In genomic region chr4:85175190-85175589, GRCh38 we compare ENCODE assay signal across 18 cellular contexts.
"Had no signal": no experiment of that assay in that cellular context is flagged by ENCODE, and none has a peak within 500 bp of the region (broad histone marks: within the 10 kb centered on the region; RNA-seq: fewer than 3 reads in every experiment).

No MANE protein-coding gene starts in this region.

- H3K4me3 ChIP-seq: neural progenitor cell, ovary, pancreas, prostate gland, psoas muscle, right atrium auricular region, right lobe of liver, sigmoid colon, skin epidermis, smooth muscle cell, spleen had no signal

- H3K36me3 ChIP-seq: neural progenitor cell, neutrophil, ovary, pancreas, prostate gland, right atrium auricular region, right lobe of liver, sigmoid colon, spleen had no signal

- H3K27ac ChIP-seq: neural progenitor cell, neutrophil, ovary, pancreas, parathyroid adenoma, prostate gland, psoas muscle, right atrium auricular region, right lobe of liver, sigmoid colon, skin epidermis, spleen had no signal

- ATAC-seq: naive thymus-derived CD8-positive, alpha-beta T cell; natural killer cell; natural killer cell treated with Interleukin-12 subunit alpha and Interleukin-12 subunit beta and Interleukin-15 and Interleukin-18, amount 100 ng/mL, for 72 hours; pancreas; psoas muscle; right cardiac atrium; right lobe of liver; sciatic nerve had no signal

- H3K9me3 ChIP-seq: neutrophil, ovary, pancreas, prostate gland, psoas muscle, right lobe of liver had no signal

- H3K4me1 ChIP-seq: neural progenitor cell, pancreas, parathyroid adenoma, prostate gland, psoas muscle, right atrium auricular region, right lobe of liver, sigmoid colon, spleen had no signal
